Comparison of ENCODE assay signal across 11 cellular contexts in genomic region chr6:15763827-15764226, GRCh38.
DNase-seq lines count a peak whose midpoint lies in the region; FAIRE-seq lines count a peak whose summit lies in the region.
"Had no signal": no experiment of that assay in that cellular context is flagged by ENCODE, and none has a peak within 500 bp of the region (broad histone marks: within the 10 kb centered on the region; RNA-seq: fewer than 3 reads in every experiment).

No MANE protein-coding gene starts in this region.

- no peak overlapping the region for H3K27ac ChIP-seq in GM23248
- H3K27ac ChIP-seq: tibial nerve had no signal

- no peaks in the 10 kb centered on the region for H3K36me3 ChIP-seq in GM23248 (ENCODE audit: low read depth)
- H3K36me3 ChIP-seq: tibial nerve had no signal

- H3K4me2 ChIP-seq in GM23248 (ENCODE audit: unreplicated experiment), result peak overlapping the region; percentile 16

- no peak overlapping the region for H3K4me3 ChIP-seq in GM23248
- H3K4me3 ChIP-seq: tibial nerve had no signal

- in situ Hi-C loops in GM23248 (cut with MboI), result no loop called here

- H3K9me2 ChIP-seq in GM23248 (ENCODE audit: insufficient read depth), result no peaks in the 10 kb centered on the region

- no peaks in the 10 kb centered on the region for H3K27me3 ChIP-seq in GM23248 (replicated peaks; ENCODE audit: insufficient read depth)
- H3K27me3 ChIP-seq: tibial nerve had no signal

- H3K4me1 ChIP-seq in GM23248 (ENCODE audit: insufficient read depth), result peaks cover 11% of the 10 kb centered on the region

- WGBS in GM23248 (ENCODE audit: low coverage in 1 of 2, low lambda C conversion rate in 2 of 2, missing lambda C conversion rate in 2 of 2), 2 experiments, result 7 to 9% methylated on average over 8 of the region's 8 CpGs

- H3F3A ChIP-seq in GM23248 (ENCODE audit: insufficient read depth), result peaks cover 11% of the 10 kb centered on the region; the same call in 1 of the 2 replicates

- H3K9ac ChIP-seq in GM23248, result no peak overlapping the region

- DNase-seq in GM23248 (peak; percentile 65), RCC 7860 (ENCODE audit: low spot score) (peak; percentile 60), fibroblast of the conjunctiva (ENCODE audit: low read depth) (peak; percentile 4), putamen (ENCODE audit: low spot score) (peak; percentile 3), iPS-NIHi7 (ENCODE audit: extremely low spot score) (no peak), NCI-H1417 (lab: John Stamatoyannopoulos, UW) (no peak), cerebellar nuclear complex (lab: John Stamatoyannopoulos, UW) (no peak), NCI-H526 (lab: John Stamatoyannopoulos, UW) (no peak)
- DNase-seq: erythroblast; stimulated activated CD4-positive, alpha-beta T cell treated with anti-CD3 and anti-CD28 coated beads, Interleukin-4, amount 100 ng/mL, for 1 hour had no signal

- H4K20me1 ChIP-seq in GM23248 (ENCODE audit: insufficient read depth), result no peaks in the 10 kb centered on the region

- H2AFZ ChIP-seq in GM23248, result no peak overlapping the region

- H3K9me3 ChIP-seq in GM23248 (ENCODE audit: low read depth), result no peaks in the 10 kb centered on the region
- H3K9me3 ChIP-seq: tibial nerve had no signal

- no peaks in the 10 kb centered on the region for H3K79me2 ChIP-seq in GM23248 (ENCODE audit: insufficient read depth)

- FAIRE-seq in RCC 7860 (lab: Jason Lieb, UNC), result no peak

Comparison
In these comparisons a context has a peak if more than half of its experiments do, and no peak if none do; other contexts are left out.
1. DNase-seq: peak in GM23248 (single experiment), RCC 7860 (single experiment), fibroblast of the conjunctiva (single experiment) and putamen (single experiment); none in iPS-NIHi7 (single experiment), NCI-H1417 (0 of 3), cerebellar nuclear complex (0 of 2) and NCI-H526 (0 of 2).